Comparison of ENCODE assay signal across 23 cellular contexts in genomic region chr2:162934191-162934590, GRCh38.
"Had no signal": no experiment of that assay in that cellular context is flagged by ENCODE, and none has a peak within 500 bp of the region (broad histone marks: within the 10 kb centered on the region; RNA-seq: fewer than 3 reads in every experiment).

No MANE protein-coding gene starts in this region.

- H3K36me3 ChIP-seq: heart left ventricle, neural progenitor cell, right atrium auricular region, sigmoid colon, spleen, suprapubic skin, transverse colon, upper lobe of right lung had no signal

- H2AFZ ChIP-seq: hepatocyte, neural progenitor cell, parathyroid adenoma had no signal

- DNase-seq: cerebellar nuclear complex; effector CD8-positive, alpha-beta T cell; endodermal cell; heart left ventricle; kidney; midbrain; naive thymus-derived CD4-positive, alpha-beta T cell; sigmoid colon; spleen; stimulated activated CD4-positive, alpha-beta T cell treated with anti-CD3 and anti-CD28 coated beads, Interleukin-2, amount 100 ng/mL, for 48 hours; stimulated activated naive CD4-positive, alpha-beta T cell; stimulated activated naive CD8-positive, alpha-beta T cell treated with anti-CD3 and anti-CD28 coated beads, Interleukin-15, amount 100 ng/mL, for 72 hours; transverse colon; upper lobe of right lung; uterus had no signal

- H3K4me3 ChIP-seq: heart left ventricle, hepatocyte, lung, neural progenitor cell, right atrium auricular region, sigmoid colon, skin epidermis, spleen, suprapubic skin, transverse colon, upper lobe of right lung, uterus had no signal

- H3K9me3 ChIP-seq: right atrium auricular region, sigmoid colon, transverse colon, upper lobe of right lung, uterus had no signal

- H3K4me2 ChIP-seq: hepatocyte, neural progenitor cell had no signal

- H3K27ac ChIP-seq: epithelial cell of prostate, heart left ventricle, hepatocyte, neural progenitor cell, parathyroid adenoma, right atrium auricular region, sigmoid colon, skin epidermis, spleen, suprapubic skin, transverse colon, upper lobe of right lung, uterus had no signal

- H3K27me3 ChIP-seq: heart left ventricle, hepatocyte, neural progenitor cell, right atrium auricular region, sigmoid colon, spleen, suprapubic skin, transverse colon, upper lobe of right lung, uterus had no signal

- H3K9ac ChIP-seq: neural progenitor cell, parathyroid adenoma had no signal

- H3K79me2 ChIP-seq: hepatocyte, parathyroid adenoma had no signal

- H3K4me1 ChIP-seq: heart left ventricle, neural progenitor cell, parathyroid adenoma, right atrium auricular region, sigmoid colon, spleen, suprapubic skin, transverse colon, upper lobe of right lung, uterus had no signal
